In genomic region chrX:129925305-129926092, GRCh38 we compare ENCODE assay signal across 8 cellular contexts. TPM values are rescaled to one million over a fixed set of nuclear protein-coding genes. Genes with fewer than 3 reads are reported as not detected.
A peak's percentile ranks its signal among the peaks of the same experiment; 100 is the strongest.
DNase-seq lines count a peak whose midpoint lies in the region; ATAC-seq, FAIRE-seq and TF ChIP-seq lines count a peak whose summit lies in the region.

No MANE protein-coding gene starts in this region.

- peaks cover 14 to 60% of the 10 kb centered on the region in 2 experiments for H3K36me3 ChIP-seq in mesenchymal stem cell (ENCODE audit: control insufficient read depth in 1 of 2, insufficient read depth in 2 of 2, low read depth in 1 of 2, low read length in 2 of 2)

- no peak overlapping the region for H3K18ac ChIP-seq in mesenchymal stem cell (ENCODE audit: low read depth in 1 of 2, low read length in 2 of 2)

- no peak overlapping the region for H2AFZ ChIP-seq in mesenchymal stem cell (ENCODE audit: low read depth, low read length)

- FAIRE-seq in H54 (lab: Jason Lieb, UNC), result peak; percentile 77

- no peak overlapping the region for H4K91ac ChIP-seq in mesenchymal stem cell (ENCODE audit: low read length)

- H3K4ac ChIP-seq in mesenchymal stem cell (ENCODE audit: low read depth in 1 of 2, low read length in 2 of 2), result no peak overlapping the region

- no peak overlapping the region for H2AK5ac ChIP-seq in mesenchymal stem cell (ENCODE audit: low read length, severe bottlenecking)

- peaks cover 3% of the 10 kb centered on the region for H3K79me1 ChIP-seq in mesenchymal stem cell (replicated peaks; ENCODE audit: low read length, poor library complexity, severe bottlenecking)

- no peak overlapping the region for H2BK120ac ChIP-seq in mesenchymal stem cell (ENCODE audit: low read depth, low read length)

- no peak overlapping the region for H2BK15ac ChIP-seq in mesenchymal stem cell (ENCODE audit: low read depth, poor library complexity, severe bottlenecking)

- H3K9ac ChIP-seq in mesenchymal stem cell (ENCODE audit: low read length), result peak overlapping the region; percentile 55

- H3K27ac ChIP-seq in mesenchymal stem cell (ENCODE audit: low read length, poor library complexity, severe bottlenecking), result no peak overlapping the region

- no peak overlapping the region for H3K14ac ChIP-seq in mesenchymal stem cell (ENCODE audit: low read length in 2 of 2)

- H2BK5ac ChIP-seq in mesenchymal stem cell (ENCODE audit: low read depth, low read length, poor library complexity, severe bottlenecking), result no peak overlapping the region

- no peak overlapping the region for H3K4me3 ChIP-seq in mesenchymal stem cell (ENCODE audit: insufficient read depth in 1 of 2, low read depth in 1 of 2, low read length in 2 of 2)

- no peak for TF ChIP-seq POLR2A in H54 (IDR thresholded peaks at IDR 0.05; ENCODE audit: low read depth, low read length)

- DNase-seq in Caki2 (ENCODE audit: low read depth) (peak; percentile 70), H54 (ENCODE audit: insufficient read length, low spot score) (no peak), NCI-H345 treated with DMSO at 0.1 percent for 48 hours (lab: John Stamatoyannopoulos, UW; ENCODE audit: unreplicated experiment) (peak; percentile 10), ecto neural progenitor cell (ENCODE audit: low spot score) (peak; percentile 63), mesenchymal stem cell (peak; percentile 79)
- DNase-seq in activated CD4-positive, alpha-beta T cell treated with anti-CD3 and anti-CD28 coated beads, Interleukin-2, amount 50 U/mL, for 48 hours, result peak; percentile 58 to 66
- DNase-seq in stimulated activated CD8-positive, alpha-beta memory T cell treated with anti-CD3 and anti-CD28 coated beads, Interleukin-2, amount 100 ng/mL, for 48 hours (ENCODE audit: low read depth in 2 of 2), result peak; percentile 35 to 36

- H3K4me1 ChIP-seq in mesenchymal stem cell (ENCODE audit: control insufficient read depth, insufficient read depth, low read depth, low read length), result no peaks in the 10 kb centered on the region

- no peaks in the 10 kb centered on the region for H3K9me3 ChIP-seq in mesenchymal stem cell (ENCODE audit: control insufficient read depth, low read length)

- no peak overlapping the region for H4K8ac ChIP-seq in mesenchymal stem cell (ENCODE audit: low read length)

- 62% methylated on average over 8 of the region's 15 CpGs for WGBS in mesenchymal stem cell

- peaks cover 0 to 3% of the 10 kb centered on the region in 2 experiments for H3K27me3 ChIP-seq in mesenchymal stem cell (ENCODE audit: control insufficient read depth in 1 of 2, insufficient read depth in 1 of 2, low read length in 2 of 2)

- no peak overlapping the region for H3K23ac ChIP-seq in mesenchymal stem cell (ENCODE audit: low read length in 2 of 2)

- H2BK12ac ChIP-seq in mesenchymal stem cell (ENCODE audit: low read length in 2 of 2), result no peak overlapping the region

- in situ Hi-C loops in Caki2 (cut with HindIII; ENCODE audit: low pct_unique_long_range_greater_than_20kb, low sequenced_read_pairs), result no loop called here

- ATAC-seq in HG02763 (IDR thresholded peaks at IDR 0.05; ENCODE audit: unreplicated experiment), result no peak

- H3K4me2 ChIP-seq in mesenchymal stem cell (ENCODE audit: low read length, poor library complexity, severe bottlenecking), result no peak overlapping the region

RNA-seq across cellular contexts. Expression of gene UTP14A, which starts 19.5 kb away (rescaled TPM):
- total RNA-seq in Caki2 (2014; rRNA removed; shearing (Covaris generic); ENCODE audit: low replicate concordance), result 6.9 and 15.1 TPM in 2 replicates
- 17.5 TPM for polyA plus RNA-seq in mesenchymal stem cell (2013, experiment 1 of 2)
- polyA plus RNA-seq in mesenchymal stem cell (2013, experiment 2 of 2), result 17.4 TPM

RNA-seq across cellular contexts. Expression of gene BCORL1, which starts 56.9 kb away (rescaled TPM):
- total RNA-seq in Caki2 (2014; rRNA removed; shearing (Covaris generic); ENCODE audit: low replicate concordance), result 0.06 and 0.44 TPM in 2 replicates
- polyA plus RNA-seq in mesenchymal stem cell (2013, experiment 1 of 2), result 6.8 TPM
- polyA plus RNA-seq in mesenchymal stem cell (2013, experiment 2 of 2), result 6.1 TPM
